Comparison of ENCODE assay signal across 1 cellular context in genomic region chr2:190534310-190535118, GRCh38.
TF ChIP-seq lines count a peak whose summit lies in the region.

NEMP2 (minus strand) TSS chr2:190534722; CDS start chr2:190534655, 67 bp downstream.

TF ChIP-seq in HepG2, 621 proteins besides CTCF, POLR2A, EP300 and RAD21 (continued from another document and continues in another):
- TF ChIP-seq ZNF318 (CRISPR knock-in tag; IDR thresholded peaks at IDR 0.05) (no peak), LRRFIP1 (CRISPR knock-in tag; conservative IDR thresholded peaks at IDR 0.05) (no peak), RXRB (CRISPR knock-in tag; IDR thresholded peaks at IDR 0.05; ENCODE audit: borderline replicate concordance) (peak; percentile 52), ZNF562 (CRISPR knock-in tag; IDR thresholded peaks at IDR 0.05; ENCODE audit: borderline replicate concordance) (peak; percentile 89), FOSL2 (CRISPR knock-in tag; IDR thresholded peaks at IDR 0.05) (peak; percentile 39), FOXK2 (IDR thresholded peaks at IDR 0.05) (no peak), NFKB2 (CRISPR knock-in tag; IDR thresholded peaks at IDR 0.05; ENCODE audit: borderline replicate concordance) (peak; percentile 99), MED1 (CRISPR knock-in tag; IDR thresholded peaks at IDR 0.05) (peak; percentile 73; the same call in 1 of the 2 replicates), GMEB1 (CRISPR knock-in tag; IDR thresholded peaks at IDR 0.05; ENCODE audit: borderline replicate concordance) (peak; percentile 93), ZBTB7A (CRISPR knock-in tag; IDR thresholded peaks at IDR 0.05) (peak; percentile 91), ZNF788 (CRISPR knock-in tag; IDR thresholded peaks at IDR 0.05; ENCODE audit: borderline replicate concordance) (peak; percentile 87), ZSCAN5A (CRISPR knock-in tag; IDR thresholded peaks at IDR 0.05; ENCODE audit: borderline replicate concordance) (peak; percentile 82; the same call in 1 of the 2 replicates), CHD4 (IDR thresholded peaks at IDR 0.05; ENCODE audit: borderline replicate concordance, low read length) (no peak), TEAD2 (CRISPR knock-in tag; IDR thresholded peaks at IDR 0.05) (peak; percentile 87), ZC3H13 (CRISPR knock-in tag; IDR thresholded peaks at IDR 0.05) (peak; percentile 98), HMGA1 (CRISPR knock-in tag; conservative IDR thresholded peaks at IDR 0.05) (no peak), HMG20A (CRISPR knock-in tag; IDR thresholded peaks at IDR 0.05; ENCODE audit: borderline replicate concordance) (peak; percentile 33; the same call in 1 of the 2 replicates), HHEX (CRISPR knock-in tag; IDR thresholded peaks at IDR 0.05) (0 out of 2 replicates have a peak, but pooled peaks have one; percentile 20), MEIS1 (CRISPR knock-in tag; IDR thresholded peaks at IDR 0.05; ENCODE audit: borderline replicate concordance) (peak; percentile 86; the same call in 1 of the 2 replicates), ZMYM4 (CRISPR knock-in tag; IDR thresholded peaks at IDR 0.05) (peak; percentile 97), CENPBD1 (CRISPR knock-in tag; IDR thresholded peaks at IDR 0.05; ENCODE audit: borderline replicate concordance, low read depth) (no peak), ZNF891 (CRISPR knock-in tag; IDR thresholded peaks at IDR 0.05) (peak; percentile 98; the same call in 1 of the 2 replicates), ZKSCAN5 (CRISPR knock-in tag; IDR thresholded peaks at IDR 0.05) (no peak), ZMAT5 (CRISPR knock-in tag; IDR thresholded peaks at IDR 0.05; ENCODE audit: borderline replicate concordance, low read depth) (no peak), ZFX (CRISPR knock-in tag; IDR thresholded peaks at IDR 0.05; ENCODE audit: low read depth) (peak; percentile 99), SOX6 (IDR thresholded peaks at IDR 0.05) (no peak), SOX6 (CRISPR knock-in tag; IDR thresholded peaks at IDR 0.05) (peak; percentile 54), ZNF878 (CRISPR knock-in tag; IDR thresholded peaks at IDR 0.05) (peak; percentile 92), FOXA1 (IDR thresholded peaks at IDR 0.05) (no peak), FOXA1 (CRISPR knock-in tag; IDR thresholded peaks at IDR 0.05) (peak; percentile 10; the same call in 1 of the 2 replicates), ZFP90 (CRISPR knock-in tag; IDR thresholded peaks at IDR 0.05; ENCODE audit: borderline replicate concordance) (peak; percentile 98), ZNF576 (CRISPR knock-in tag; IDR thresholded peaks at IDR 0.05) (peak; percentile 70; the same call in 1 of the 2 replicates), GATAD1 (CRISPR knock-in tag; IDR thresholded peaks at IDR 0.05) (peak; percentile 45; the same call in 1 of the 2 replicates), ZFP91 (CRISPR knock-in tag; IDR thresholded peaks at IDR 0.05; ENCODE audit: borderline replicate concordance) (peak; percentile 95), ADNP (CRISPR knock-in tag; IDR thresholded peaks at IDR 0.05) (peak; percentile 59; the same call in 1 of the 2 replicates), FOSL1 (CRISPR knock-in tag; IDR thresholded peaks at IDR 0.05; ENCODE audit: borderline replicate concordance) (no peak), KLF9 (CRISPR knock-in tag; IDR thresholded peaks at IDR 0.05; ENCODE audit: low read depth) (peak; percentile 20; the same call in 1 of the 2 replicates), RBM22 (optimal IDR thresholded peaks at IDR 0.05; ENCODE audit: low read length) (no peak), ZNF230 (CRISPR knock-in tag; IDR thresholded peaks at IDR 0.05) (0 out of 2 replicates have a peak, but pooled peaks have one; percentile 26), ZNF460 (CRISPR knock-in tag; IDR thresholded peaks at IDR 0.05; ENCODE audit: borderline replicate concordance) (peak; percentile 62), TGIF2 (CRISPR knock-in tag; IDR thresholded peaks at IDR 0.05) (no peak), PRDM4 (CRISPR knock-in tag; IDR thresholded peaks at IDR 0.05; ENCODE audit: borderline replicate concordance) (no peak), NCOR1 (IDR thresholded peaks at IDR 0.05; ENCODE audit: borderline replicate concordance, low read length) (no peak; the same call in 1 of the 2 replicates), ISX (CRISPR knock-in tag; conservative IDR thresholded peaks at IDR 0.05) (peak; percentile 9), BATF2 (CRISPR knock-in tag; IDR thresholded peaks at IDR 0.05) (peak; percentile 99)
